17 cellular contexts compared by ENCODE assay signal in the genomic region with DNA sequence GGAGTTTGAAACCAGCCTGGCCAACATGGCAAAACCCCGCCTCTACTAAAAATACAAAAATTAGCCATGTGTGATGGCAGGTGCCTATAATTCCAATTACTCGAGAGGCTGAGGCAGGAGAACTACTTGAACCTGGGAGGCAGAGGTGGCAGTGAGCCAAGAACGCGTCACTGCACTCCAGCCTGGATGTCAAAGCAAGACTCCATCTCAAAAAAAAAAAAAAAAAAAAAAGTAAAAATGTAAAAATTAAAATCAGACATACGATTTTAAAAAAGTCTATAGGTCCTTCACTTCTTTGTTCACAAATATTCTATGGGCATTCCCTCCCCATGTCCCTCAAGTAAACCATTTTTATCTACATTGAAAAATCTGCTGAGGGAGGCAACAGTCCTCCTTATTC. TPM values are rescaled to one million over a fixed set of nuclear protein-coding genes. Genes with fewer than 3 reads are reported as not detected.
A peak's percentile ranks its signal among the peaks of the same experiment; 100 is the strongest.
DNase-seq lines count a peak whose midpoint lies in the region; ATAC-seq and TF ChIP-seq lines count a peak whose summit lies in the region.
"Had no signal": no experiment of that assay in that cellular context is flagged by ENCODE, and none has a peak within 500 bp of the region (broad histone marks: within the 10 kb centered on the region; RNA-seq: fewer than 3 reads in every experiment).

No MANE protein-coding gene starts in this region.

- H3K4me3 ChIP-seq in left ventricle myocardium inferior: no peak overlapping the region
- H3K4me3 ChIP-seq: coronary artery, left lung, skin epidermis, tibial nerve had no signal

- H3K9me3 ChIP-seq in left ventricle myocardium inferior (replicated peaks): no peaks in the 10 kb centered on the region
- H3K9me3 ChIP-seq: left lung, tibial nerve had no signal

- H3K36me3 ChIP-seq in left ventricle myocardium inferior: peaks cover 79% of the 10 kb centered on the region

- TF ChIP-seq CTCF in left ventricle myocardium inferior (IDR thresholded peaks at IDR 0.05; ENCODE audit: borderline replicate concordance): no peak

- no peaks in the 10 kb centered on the region for H3K4me1 ChIP-seq in left ventricle myocardium inferior
- H3K4me1 ChIP-seq: left lung, parathyroid adenoma, tibial nerve had no signal

- H3K27ac ChIP-seq in left ventricle myocardium inferior (replicated peaks): no peak overlapping the region
- H3K27ac ChIP-seq: coronary artery, left lung, parathyroid adenoma, skin epidermis, tibial nerve had no signal

- DNase-seq in DMS79 (lab: John Stamatoyannopoulos, UW): peak; percentile 67
- DNase-seq in HK-2 (ENCODE audit: unreplicated experiment): peak; percentile 4
- DNase-seq in NCI-H510A treated with DMSO at 0.1 percent for 48 hours (lab: John Stamatoyannopoulos, UW): peak; percentile 47
- peak; percentile 43 for DNase-seq in left ventricle myocardium inferior
- no peak for DNase-seq in activated effector memory CD4-positive, alpha-beta T cell treated with anti-CD3 and anti-CD28 coated beads, Interleukin-2, amount 50 U/mL, for 16 hours
- DNase-seq in superior temporal gyrus (ENCODE audit: extremely low spot score): no peak
- DNase-seq: activated CD4-positive, CD25-positive, alpha-beta regulatory T cell treated with anti-CD3 and anti-CD28 coated beads, Interleukin-2, amount 50 U/mL, for 72 hours; left lung; MM.1S; NCI-H82; T-helper 2 cell had no signal

- no peak for ATAC-seq in HG02852 (IDR thresholded peaks at IDR 0.05; ENCODE audit: unreplicated experiment)
- ATAC-seq: HepG2, left lung had no signal

- intact Hi-C loops in left ventricle myocardium inferior (cut with micrococcal nuclease): no loop called here

- no peaks in the 10 kb centered on the region for H3K27me3 ChIP-seq in left ventricle myocardium inferior (ENCODE audit: low read depth)
- H3K27me3 ChIP-seq: tibial nerve had no signal

RNA-seq across cellular contexts. Expression of a gene that starts 34.9 kb away (rescaled TPM):
- total RNA-seq in left ventricle myocardium inferior: 7.0 TPM

RNA-seq across cellular contexts. Expression of a gene that starts 38.2 kb away (rescaled TPM):
- total RNA-seq in left ventricle myocardium inferior: 61.3 TPM

Comparison
In these comparisons a context has a peak if more than half of its experiments do, and no peak if none do; other contexts are left out.
1. DNase-seq: peak in DMS79 (single experiment), HK-2 (single experiment), NCI-H510A treated with DMSO at 0.1 percent for 48 hours (single experiment) and left ventricle myocardium inferior (single experiment); none in activated effector memory CD4-positive, alpha-beta T cell treated with anti-CD3 and anti-CD28 coated beads, Interleukin-2, amount 50 U/mL, for 16 hours (single experiment) and superior temporal gyrus (single experiment).